ENCODE assay signal across 24 cellular contexts in the genomic region with DNA sequence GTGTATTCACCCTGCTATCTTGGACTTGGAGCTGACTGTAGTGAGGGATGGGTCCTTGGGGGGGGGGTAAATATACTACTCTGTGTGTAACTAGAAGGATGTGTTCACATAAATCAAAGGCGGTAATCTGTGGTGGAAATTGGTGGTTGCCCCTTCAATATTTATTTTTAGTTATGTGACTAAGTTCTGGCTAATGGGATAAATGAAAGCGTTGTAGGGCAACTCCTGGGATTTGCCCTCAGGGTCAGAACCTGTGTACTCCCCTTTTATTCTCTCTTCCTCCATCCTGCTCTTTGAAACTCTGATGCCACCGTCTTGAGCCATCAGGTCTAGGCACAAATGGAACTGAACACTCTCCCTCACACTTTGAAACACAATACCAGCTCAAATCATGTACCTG.
"Had no signal": no experiment of that assay in that cellular context is flagged by ENCODE, and none has a peak within 500 bp of the region (broad histone marks: within the 10 kb centered on the region; RNA-seq: fewer than 3 reads in every experiment).

No MANE protein-coding gene starts in this region.

- H3K9me3 ChIP-seq: esophagus muscularis mucosa, gastroesophageal sphincter, heart left ventricle, mucosa of descending colon, suprapubic skin, transverse colon, vagina had no signal

- H3K4me3 ChIP-seq: coronary artery, esophagus muscularis mucosa, gastroesophageal sphincter, heart left ventricle, hepatocyte, mucosa of descending colon, suprapubic skin, transverse colon, vagina had no signal

- H3K27ac ChIP-seq: coronary artery, esophagus muscularis mucosa, foreskin keratinocyte, gastroesophageal sphincter, heart left ventricle, hepatocyte, parathyroid adenoma, suprapubic skin, transverse colon, vagina had no signal

- H3K4me2 ChIP-seq: hepatocyte had no signal

- H3K27me3 ChIP-seq: esophagus muscularis mucosa, heart left ventricle, hepatocyte, suprapubic skin, transverse colon, vagina had no signal

- H3K4me1 ChIP-seq: foreskin keratinocyte, gastroesophageal sphincter, suprapubic skin, vagina had no signal

- H3K79me2 ChIP-seq: hepatocyte, parathyroid adenoma had no signal

- H3K9ac ChIP-seq: parathyroid adenoma had no signal

- DNase-seq: dermis blood vessel endothelial cell; effector memory CD4-positive, alpha-beta T cell; foreskin keratinocyte; heart left ventricle; kidney; mesenchymal stem cell; mucosa of descending colon; naive B cell; small intestine; stimulated activated CD4-positive, alpha-beta T cell treated with anti-CD3 and anti-CD28 coated beads, Interleukin-15, amount 100 ng/mL, for 24 hours; stimulated activated CD4-positive, alpha-beta T cell treated with anti-CD3 and anti-CD28 coated beads, Interleukin-2, amount 100 ng/mL, for 48 hours; stimulated activated CD8-positive, alpha-beta memory T cell treated with anti-CD3 and anti-CD28 coated beads, Interleukin-4, amount 100 ng/mL, for 48 hours; stimulated activated naive CD4-positive, alpha-beta T cell; stimulated activated naive CD8-positive, alpha-beta T cell treated with anti-CD3 and anti-CD28 coated beads, Interleukin-15, amount 100 ng/mL, for 72 hours; transverse colon had no signal

- H2AFZ ChIP-seq: hepatocyte, parathyroid adenoma had no signal

- ATAC-seq: foreskin keratinocyte; gastroesophageal sphincter; heart left ventricle; left lobe of liver; mucosa of descending colon; natural killer cell treated with Interleukin-12 subunit alpha and Interleukin-12 subunit beta and Interleukin-15 and Interleukin-18, amount 100 ng/mL, for 72 hours; stimulated activated naive CD8-positive, alpha-beta T cell treated with anti-CD3 and anti-CD28 coated beads, Interleukin-15, amount 100 ng/mL, for 72 hours had no signal

- H3K36me3 ChIP-seq: esophagus muscularis mucosa, gastroesophageal sphincter, heart left ventricle, suprapubic skin, transverse colon, vagina had no signal
